12 cellular contexts compared by ENCODE assay signal in genomic region chr12:93587601-93588000, GRCh38.
"Had no signal": no experiment of that assay in that cellular context is flagged by ENCODE, and none has a peak within 500 bp of the region (broad histone marks: within the 10 kb centered on the region; RNA-seq: fewer than 3 reads in every experiment).

No MANE protein-coding gene starts in this region.

- H3K27me3 ChIP-seq: heart left ventricle, sigmoid colon had no signal

- ATAC-seq: heart left ventricle had no signal

- H3K27ac ChIP-seq: heart left ventricle, sigmoid colon had no signal

- FAIRE-seq: frontal cortex had no signal

- H3K9me3 ChIP-seq: heart left ventricle, sigmoid colon had no signal

- DNase-seq: activated naive CD4-positive, alpha-beta T cell treated with anti-CD3 and anti-CD28 coated beads for 36 hours; amniotic stem cell; cortex of kidney; effector memory CD4-positive, alpha-beta T cell; heart left ventricle; mesenchymal stem cell; sigmoid colon; stimulated activated CD4-positive, alpha-beta T cell treated with anti-CD3 and anti-CD28 coated beads, Interleukin-12 subunit alpha, Interleukin-12 subunit beta, amount 100 ng/mL, for 4 hours; stimulated activated naive CD4-positive, alpha-beta T cell treated with Interleukin-2 at 50 U/mL for 16 hours; T-helper 2 cell; trophoblast cell had no signal

- H3K4me3 ChIP-seq: heart left ventricle, sigmoid colon had no signal
